Comparison of ENCODE assay signal across 23 cellular contexts in genomic region chr2:67991456-67991855, GRCh38.
"Had no signal": no experiment of that assay in that cellular context is flagged by ENCODE, and none has a peak within 500 bp of the region (broad histone marks: within the 10 kb centered on the region; RNA-seq: fewer than 3 reads in every experiment).

No MANE protein-coding gene starts in this region.

- H3K9me3 ChIP-seq: SJSA1 had no signal

- H3K4me3 Mint-ChIP-seq: IgD-negative memory B cell had no signal

- H3K27ac ChIP-seq: KMS-11, SJSA1, SK-N-MC had no signal

- FAIRE-seq: K562, RCC 7860 had no signal

- H3K4me1 ChIP-seq: SJSA1 had no signal

- H3K36me3 ChIP-seq: SJSA1 had no signal

- H3K4me1 Mint-ChIP-seq: IgD-negative memory B cell had no signal

- DNase-seq: Kasumi-1, MM.1S, NCI-H1092 treated with DMSO at 0.1 percent for 48 hours, NCI-H1436, NCI-H187, NCI-H2029, NCI-H2081 treated with DMSO at 0.1 percent for 48 hours, NCI-H2171, NCI-H226, NCI-H446, NCI-H510A, NCI-H524 treated with DMSO at 0.1 percent for 48 hours, NCI-H69, NCI-H774, Right ventricle myocardium superior, RPMI8226, SIG-M5 had no signal

- H3K4me3 ChIP-seq: K562, SJSA1, SK-N-MC had no signal

- H3K27me3 ChIP-seq: SJSA1 had no signal

- H3K4me2 ChIP-seq: KMS-11 had no signal

- ATAC-seq: K562 had no signal

- H3K9ac ChIP-seq: KMS-11 had no signal

- H3K27ac Mint-ChIP-seq: IgD-negative memory B cell had no signal
